29 cellular contexts compared by ENCODE assay signal in the genomic region with DNA sequence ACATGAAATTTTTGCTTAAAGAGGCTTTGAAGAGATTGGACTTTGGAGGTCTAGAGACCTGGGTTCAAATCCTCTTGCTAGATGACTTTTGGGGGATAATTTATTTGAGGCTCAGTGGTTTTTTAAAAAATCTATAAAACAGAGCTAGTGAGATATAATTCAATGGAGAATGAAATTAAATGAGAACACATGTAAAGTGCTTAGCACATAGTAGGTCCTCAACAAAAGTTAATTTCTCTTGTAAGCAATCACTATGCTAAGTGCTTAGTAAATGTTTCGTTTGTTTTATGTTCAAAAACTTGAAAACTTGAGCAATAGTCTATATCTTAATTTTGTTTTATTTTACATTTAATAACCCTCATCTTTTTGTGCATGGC.
"Had no signal": no experiment of that assay in that cellular context is flagged by ENCODE, and none has a peak within 500 bp of the region (broad histone marks: within the 10 kb centered on the region; RNA-seq: fewer than 3 reads in every experiment).

No MANE protein-coding gene starts in this region.

- H3K4me1 ChIP-seq: gastrocnemius medialis had no signal

- H3K27me3 Mint-ChIP-seq: dendritic cell treated with granulocyte-macrophage colony-stimulating factor and Interleukin-4, amounts not matched to agents 40 ng/mL and 50 ng/mL, for 4 days had no signal

- H3K9me3 ChIP-seq: esophagus squamous epithelium, gastrocnemius medialis, heart left ventricle, left lung, lower lobe of right lung, mucosa of descending colon had no signal

- DNase-seq: effector CD8-positive, alpha-beta T cell; effector memory CD8-positive, alpha-beta T cell; endodermal cell; erythroblast; esophagus squamous epithelium; foreskin fibroblast; foreskin melanocyte; gastrocnemius medialis; glutamatergic neuron; heart left ventricle; hypothalamus; immature natural killer cell; left cardiac atrium; left lung; left ventricle myocardium superior; lower lobe of right lung; mesenchymal stem cell; mucosa of descending colon; naive B cell; naive thymus-derived CD8-positive, alpha-beta T cell had no signal

- FAIRE-seq: colon, endometrium, keratinocyte had no signal

- H3K4me3 Mint-ChIP-seq: dendritic cell treated with granulocyte-macrophage colony-stimulating factor and Interleukin-4, amounts not matched to agents 40 ng/mL and 50 ng/mL, for 4 days; effector memory CD8-positive, alpha-beta T cell; endodermal cell; immature natural killer cell; mesothelial cell of epicardium; naive B cell; naive thymus-derived CD8-positive, alpha-beta T cell had no signal

- H3K36me3 ChIP-seq: esophagus squamous epithelium, gastrocnemius medialis, heart left ventricle, left lung, lower lobe of right lung had no signal

- H3K4me1 Mint-ChIP-seq: endodermal cell; immature natural killer cell; naive B cell; naive thymus-derived CD8-positive, alpha-beta T cell had no signal

- H3K27ac Mint-ChIP-seq: dendritic cell treated with granulocyte-macrophage colony-stimulating factor and Interleukin-4, amounts not matched to agents 40 ng/mL and 50 ng/mL, for 4 days; effector memory CD8-positive, alpha-beta T cell; endodermal cell; immature natural killer cell; mesothelial cell of epicardium; naive B cell; naive thymus-derived CD8-positive, alpha-beta T cell had no signal

- H3K9me3 Mint-ChIP-seq: endodermal cell, immature natural killer cell, naive B cell had no signal

- H3K27ac ChIP-seq: coronary artery, epithelial cell of prostate, esophagus squamous epithelium, gastrocnemius medialis, heart left ventricle, hepatocyte, left lung, lower lobe of right lung had no signal

- H3K27me3 ChIP-seq: gastrocnemius medialis, heart left ventricle, hepatocyte, left lung had no signal

- H3K4me3 ChIP-seq: coronary artery, esophagus squamous epithelium, gastrocnemius medialis, heart left ventricle, hepatocyte, left lung, lower lobe of right lung, mucosa of descending colon had no signal

- ATAC-seq: effector memory CD8-positive, alpha-beta T cell; esophagus mucosa; gastrocnemius medialis; heart left ventricle; left cardiac atrium; left lung; left ventricle myocardium superior; lower lobe of right lung; mucosa of descending colon; naive thymus-derived CD8-positive, alpha-beta T cell had no signal

- H3K36me3 Mint-ChIP-seq: immature natural killer cell; mesothelial cell of epicardium; naive thymus-derived CD8-positive, alpha-beta T cell had no signal
